ENCODE assay signal across 17 cellular contexts in genomic region chrX:31287861-31288260, GRCh38.
DNase-seq lines count a peak whose midpoint lies in the region; ATAC-seq, FAIRE-seq and TF ChIP-seq lines count a peak whose summit lies in the region.
"Had no signal": no experiment of that assay in that cellular context is flagged by ENCODE, and none has a peak within 500 bp of the region (broad histone marks: within the 10 kb centered on the region; RNA-seq: fewer than 3 reads in every experiment).

No MANE protein-coding gene starts in this region.

- H2AFZ ChIP-seq in HepG2 (ENCODE audit: low read length) = no peak overlapping the region
- H2AFZ ChIP-seq: GM23248 had no signal

- no peak overlapping the region for H3K27ac Mint-ChIP-seq in activated T-helper 17 cell treated with anti-CD3 and anti-CD28 coated beads, Interleukin-2, amount 50 U/mL, for 72 hours
- H3K27ac Mint-ChIP-seq: CD4-positive, alpha-beta memory T cell had no signal

- no TSS peak for BruUV-seq in HepG2 (replicated peaks; lab: Mats Ljungman, UMichigan)

- H3K27ac ChIP-seq in liver (ENCODE audit: low read depth in 1 of 2, low read length in 2 of 2) (no peak overlapping the region), HepG2 (ENCODE audit: extremely low read length, insufficient read depth, low read length) (no peak overlapping the region)
- H3K27ac ChIP-seq: A549, C4-2B, GM23248, HL-60 had no signal

- FAIRE-seq in HepG2 (lab: Jason Lieb, UNC) = no peak
- FAIRE-seq: A549, G401.6, GM12891 had no signal

- WGBS in liver = 43% methylated on average over 4 of the region's 4 CpGs
- 19% methylated on average over 4 of the region's 4 CpGs for WGBS in HepG2 (ENCODE audit: low lambda C conversion rate)

- POLR2A ChIA-PET in HepG2 (lab: Yijun Ruan, JAX) = no interaction called here

- peak; percentile 14 to 31 for TF ChIP-seq RAD21 in liver (IDR thresholded peaks at IDR 0.05)
- no peak for TF ChIP-seq RAD21 in HepG2 (CRISPR knock-in tag; IDR thresholded peaks at IDR 0.05)

- no peak for DNase-seq in HepG2 (ENCODE audit: low spot score)
- peak; percentile 20 for DNase-seq in cerebellar cortex (ENCODE audit: low spot score)
- DNase-seq in iris pigment epithelial cell (ENCODE audit: low read depth) = peak; percentile 55
- no peak for DNase-seq in NCI-H1092 (lab: John Stamatoyannopoulos, UW)
- no peak for DNase-seq in H4 (ENCODE audit: low spot score)
- DNase-seq: BE2C; CD4-positive, alpha-beta memory T cell; DMS79; GM23248; H7 had no signal

- intact Hi-C loops in HepG2 (cut with micrococcal nuclease; ENCODE audit: unreplicated experiment) = no loop called here

- H3K4me1 ChIP-seq in liver (ENCODE audit: control insufficient read depth in 4 of 4, insufficient read depth in 4 of 4, low read length in 3 of 4) = peaks cover 0 to 8% (median 0%) of the 10 kb centered on the region in 4 donors
- no peaks in the 10 kb centered on the region for H3K4me1 ChIP-seq in HepG2 (ENCODE audit: insufficient read depth, low read length)
- H3K4me1 ChIP-seq: A549, BE2C had no signal

- TF ChIP-seq EP300 in HepG2 (IDR thresholded peaks at IDR 0.05; ENCODE audit: low read depth in 2 of 2, low read length in 2 of 2) (no peak), HepG2 (CRISPR knock-in tag; IDR thresholded peaks at IDR 0.05; ENCODE audit: borderline replicate concordance) (no peak)

- H3K27me3 ChIP-seq in liver (ENCODE audit: control insufficient read depth in 4 of 4, insufficient read depth in 4 of 4, low read length in 3 of 4) (no peaks in the 10 kb centered on the region), HepG2 (ENCODE audit: control insufficient read depth in 1 of 2, insufficient read depth in 2 of 2, low read length in 2 of 2) (no peaks in the 10 kb centered on the region)
- H3K27me3 ChIP-seq: BE2C had no signal

- no peaks in the 10 kb centered on the region for H3K27me3 Mint-ChIP-seq in activated T-helper 17 cell treated with anti-CD3 and anti-CD28 coated beads, Interleukin-2, amount 50 U/mL, for 72 hours
- H3K27me3 Mint-ChIP-seq: CD4-positive, alpha-beta memory T cell had no signal

- H3K9ac ChIP-seq in liver (ENCODE audit: low read depth in 1 of 2, low read length in 2 of 2) (no peak overlapping the region), HepG2 (ENCODE audit: insufficient read depth, low read depth, low read length) (no peak overlapping the region)
- H3K9ac ChIP-seq: GM23248 had no signal

- no peaks in the 10 kb centered on the region for H4K20me1 ChIP-seq in HepG2 (ENCODE audit: insufficient read depth, low read length)

- no peaks in the 10 kb centered on the region for H3K9me3 Mint-ChIP-seq in activated T-helper 17 cell treated with anti-CD3 and anti-CD28 coated beads, Interleukin-2, amount 50 U/mL, for 72 hours
- H3K9me3 Mint-ChIP-seq: CD4-positive, alpha-beta memory T cell had no signal

- CTCF ChIA-PET in HepG2 (lab: Yijun Ruan, JAX; ENCODE audit: low intra/inter-chr PET ratio, low total read pairs) = no interaction called here

- no peaks in the 10 kb centered on the region for H3K4me1 Mint-ChIP-seq in activated T-helper 17 cell treated with anti-CD3 and anti-CD28 coated beads, Interleukin-2, amount 50 U/mL, for 72 hours
- H3K4me1 Mint-ChIP-seq: CD4-positive, alpha-beta memory T cell had no signal

- H3K36me3 Mint-ChIP-seq in activated T-helper 17 cell treated with anti-CD3 and anti-CD28 coated beads, Interleukin-2, amount 50 U/mL, for 72 hours (ENCODE audit: low read depth) = no peaks in the 10 kb centered on the region
- H3K36me3 Mint-ChIP-seq: CD4-positive, alpha-beta memory T cell had no signal

- in situ Hi-C loops in HepG2 (cut with HindIII; ENCODE audit: extremely low pct_ligation_motif_present, low pct_unique_long_range_greater_than_20kb) = no loop called here

- ATAC-seq in HepG2 = no peak
- ATAC-seq in activated T-helper 17 cell treated with anti-CD3 and anti-CD28 coated beads, Interleukin-2, amount 50 U/mL, for 72 hours (replicated peaks) = no peak
- ATAC-seq: A549 had no signal

- TF ChIP-seq POLR2A in HepG2 (IDR thresholded peaks at IDR 0.05; ENCODE audit: insufficient read depth in 1 of 2, low read depth in 2 of 2, low read length in 2 of 2) = no peak

- TF ChIP-seq CTCF in liver (IDR thresholded peaks at IDR 0.05; ENCODE audit: low read depth, low read length, missing input control) (no peak), HepG2 (CRISPR knock-in tag; IDR thresholded peaks at IDR 0.05) (no peak)

- H3K4me3 Mint-ChIP-seq in activated T-helper 17 cell treated with anti-CD3 and anti-CD28 coated beads, Interleukin-2, amount 50 U/mL, for 72 hours = no peak overlapping the region
- H3K4me3 Mint-ChIP-seq: CD4-positive, alpha-beta memory T cell had no signal

- H3K9me3 ChIP-seq in liver (ENCODE audit: control insufficient read depth in 4 of 4, low read length in 3 of 4) = no peaks in the 10 kb centered on the region
- no peaks in the 10 kb centered on the region for H3K9me3 ChIP-seq in HepG2 (ENCODE audit: low read length)
- H3K9me3 ChIP-seq: A549, BE2C had no signal

- H3K4me3 ChIP-seq in liver (ENCODE audit: low read depth in 1 of 3, low read length in 3 of 3) = no peak overlapping the region
- H3K4me3 ChIP-seq in HepG2 (replicated peaks in 1 of 3; ENCODE audit: insufficient read depth in 1 of 3, low read depth in 2 of 3, low read length in 3 of 3) = no peak overlapping the region
- H3K4me3 ChIP-seq: A549, GM23248 had no signal

- H3K79me2 ChIP-seq in HepG2 (ENCODE audit: insufficient read depth, low read length) = no peaks in the 10 kb centered on the region

- H3K36me3 ChIP-seq in liver (ENCODE audit: control insufficient read depth in 4 of 4, insufficient read depth in 3 of 4, low read depth in 1 of 4, low read length in 3 of 4) (no peaks in the 10 kb centered on the region), HepG2 (replicated peaks in 1 of 2; ENCODE audit: control insufficient read depth in 1 of 2, insufficient read depth in 2 of 2, low read length in 2 of 2) (no peaks in the 10 kb centered on the region)
- H3K36me3 ChIP-seq: BE2C had no signal

- H3K4me2 ChIP-seq in HepG2 (ENCODE audit: low read depth, low read length) = no peak overlapping the region
- H3K4me2 ChIP-seq: A549 had no signal

TF ChIP-seq in liver, 16 proteins besides CTCF, POLR2A, EP300 and RAD21 (continues in another document):
- no peak for TF ChIP-seq FOXA2 (IDR thresholded peaks at IDR 0.05)
- no peak for TF ChIP-seq REST (IDR thresholded peaks at IDR 0.05)
- no peak for TF ChIP-seq JUND (IDR thresholded peaks at IDR 0.05)
- TF ChIP-seq EGR1 (IDR thresholded peaks at IDR 0.05; ENCODE audit: low read depth in 2 of 2) = no peak
- no peak for TF ChIP-seq NR2F2 (IDR thresholded peaks at IDR 0.05)

TF ChIP-seq in HepG2, 621 proteins besides CTCF, POLR2A, EP300 and RAD21:
- no peak for TF ChIP-seq SKIL (CRISPR knock-in tag; IDR thresholded peaks at IDR 0.05; ENCODE audit: borderline replicate concordance)
- no peak for TF ChIP-seq PCBP2 (optimal IDR thresholded peaks at IDR 0.05; ENCODE audit: low read depth, low read length, poor library complexity, severe bottlenecking)
- TF ChIP-seq MXD1 (CRISPR knock-in tag; IDR thresholded peaks at IDR 0.05) = no peak

Comparison
In these comparisons a context has a peak if more than half of its experiments do, and no peak if none do; other contexts are left out.
1. DNase-seq: peak in cerebellar cortex (single experiment) and iris pigment epithelial cell (single experiment); none in HepG2 (single experiment), NCI-H1092 (single experiment) and H4 (single experiment).